In the genomic region with DNA sequence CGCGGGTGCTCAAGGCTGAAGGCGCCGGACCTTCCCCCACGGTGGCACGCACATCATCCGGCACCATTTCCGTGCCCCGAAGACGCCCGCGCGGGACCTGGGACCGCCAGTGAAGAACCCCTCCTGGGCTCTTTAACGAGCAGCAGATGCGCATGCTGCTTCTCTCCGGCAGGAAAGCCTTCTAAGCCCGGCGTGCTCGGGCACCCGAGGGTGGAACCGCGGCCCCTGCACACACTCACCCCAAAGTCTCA, we compare ENCODE assay signal across 1 cellular context.
TF ChIP-seq lines count a peak whose summit lies in the region.

No MANE protein-coding gene starts in this region.

TF ChIP-seq in HepG2, 621 proteins besides CTCF, POLR2A, EP300 and RAD21 (continued from another document and continues in another):
- TF ChIP-seq, protein P1, sequence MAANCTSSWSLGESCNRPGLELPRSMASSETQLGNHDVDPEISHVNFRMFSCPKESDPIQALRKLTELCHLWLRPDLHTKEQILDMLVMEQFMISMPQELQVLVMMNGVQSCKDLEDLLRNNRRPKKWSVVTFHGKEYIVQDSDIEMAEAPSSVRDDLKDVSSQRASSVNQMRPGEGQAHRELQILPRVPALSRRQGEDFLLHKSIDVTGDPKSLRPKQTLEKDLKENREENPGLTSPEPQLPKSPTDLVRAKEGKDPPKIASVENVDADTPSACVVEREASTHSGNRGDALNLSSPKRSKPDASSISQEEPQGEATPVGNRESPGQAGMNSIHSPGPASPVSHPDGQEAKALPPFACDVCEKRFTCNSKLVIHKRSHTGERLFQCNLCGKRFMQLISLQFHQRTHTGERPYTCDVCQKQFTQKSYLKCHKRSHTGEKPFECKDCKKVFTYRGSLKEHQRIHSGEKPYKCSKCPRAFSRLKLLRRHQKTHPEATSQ (CRISPR knock-in tag; IDR thresholded peaks at IDR 0.05; ENCODE audit: borderline replicate concordance), result no peak
- TF ChIP-seq, protein P2, sequence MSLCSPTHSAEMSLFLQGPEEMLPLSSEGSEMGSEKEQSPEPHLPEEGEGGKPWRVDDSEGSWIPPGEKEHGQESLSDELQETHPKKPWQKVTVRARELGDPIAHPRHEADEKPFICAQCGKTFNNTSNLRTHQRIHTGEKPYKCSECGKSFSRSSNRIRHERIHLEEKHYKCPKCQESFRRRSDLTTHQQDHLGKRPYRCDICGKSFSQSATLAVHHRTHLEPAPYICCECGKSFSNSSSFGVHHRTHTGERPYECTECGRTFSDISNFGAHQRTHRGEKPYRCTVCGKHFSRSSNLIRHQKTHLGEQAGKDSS (CRISPR knock-in tag; IDR thresholded peaks at IDR 0.05; ENCODE audit: borderline replicate concordance, low read depth), result no peak
- TF ChIP-seq, protein P3, sequence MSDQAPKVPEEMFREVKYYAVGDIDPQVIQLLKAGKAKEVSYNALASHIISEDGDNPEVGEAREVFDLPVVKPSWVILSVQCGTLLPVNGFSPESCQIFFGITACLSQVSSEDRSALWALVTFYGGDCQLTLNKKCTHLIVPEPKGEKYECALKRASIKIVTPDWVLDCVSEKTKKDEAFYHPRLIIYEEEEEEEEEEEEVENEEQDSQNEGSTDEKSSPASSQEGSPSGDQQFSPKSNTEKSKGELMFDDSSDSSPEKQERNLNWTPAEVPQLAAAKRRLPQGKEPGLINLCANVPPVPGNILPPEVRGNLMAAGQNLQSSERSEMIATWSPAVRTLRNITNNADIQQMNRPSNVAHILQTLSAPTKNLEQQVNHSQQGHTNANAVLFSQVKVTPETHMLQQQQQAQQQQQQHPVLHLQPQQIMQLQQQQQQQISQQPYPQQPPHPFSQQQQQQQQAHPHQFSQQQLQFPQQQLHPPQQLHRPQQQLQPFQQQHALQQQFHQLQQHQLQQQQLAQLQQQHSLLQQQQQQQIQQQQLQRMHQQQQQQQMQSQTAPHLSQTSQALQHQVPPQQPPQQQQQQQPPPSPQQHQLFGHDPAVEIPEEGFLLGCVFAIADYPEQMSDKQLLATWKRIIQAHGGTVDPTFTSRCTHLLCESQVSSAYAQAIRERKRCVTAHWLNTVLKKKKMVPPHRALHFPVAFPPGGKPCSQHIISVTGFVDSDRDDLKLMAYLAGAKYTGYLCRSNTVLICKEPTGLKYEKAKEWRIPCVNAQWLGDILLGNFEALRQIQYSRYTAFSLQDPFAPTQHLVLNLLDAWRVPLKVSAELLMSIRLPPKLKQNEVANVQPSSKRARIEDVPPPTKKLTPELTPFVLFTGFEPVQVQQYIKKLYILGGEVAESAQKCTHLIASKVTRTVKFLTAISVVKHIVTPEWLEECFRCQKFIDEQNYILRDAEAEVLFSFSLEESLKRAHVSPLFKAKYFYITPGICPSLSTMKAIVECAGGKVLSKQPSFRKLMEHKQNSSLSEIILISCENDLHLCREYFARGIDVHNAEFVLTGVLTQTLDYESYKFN (CRISPR knock-in tag; conservative IDR thresholded peaks at IDR 0.05), result no peak
- TF ChIP-seq NR2C2 (CRISPR knock-in tag; IDR thresholded peaks at IDR 0.05; ENCODE audit: borderline replicate concordance) (no peak), BHLHE40 (IDR thresholded peaks at IDR 0.05; ENCODE audit: low read length) (no peak), THAP11 (CRISPR knock-in tag; IDR thresholded peaks at IDR 0.05) (no peak; the same call in 1 of the 2 replicates), ZNF572 (CRISPR knock-in tag; IDR thresholded peaks at IDR 0.05) (no peak), HOXA9 (CRISPR knock-in tag; IDR thresholded peaks at IDR 0.05; ENCODE audit: borderline replicate concordance) (no peak), ZNF672 (CRISPR knock-in tag; IDR thresholded peaks at IDR 0.05) (no peak), KLF15 (CRISPR knock-in tag; IDR thresholded peaks at IDR 0.05; ENCODE audit: borderline replicate concordance) (no peak), IRX3 (CRISPR knock-in tag; IDR thresholded peaks at IDR 0.05; ENCODE audit: borderline replicate concordance, low read depth) (no peak), THYN1 (CRISPR knock-in tag; IDR thresholded peaks at IDR 0.05; ENCODE audit: borderline replicate concordance, low read depth) (no peak), CHD4 (IDR thresholded peaks at IDR 0.05; ENCODE audit: borderline replicate concordance, low read length) (no peak), ZNF816 (CRISPR knock-in tag; IDR thresholded peaks at IDR 0.05; ENCODE audit: borderline replicate concordance) (no peak), ZNF772 (CRISPR knock-in tag; IDR thresholded peaks at IDR 0.05) (no peak), GLI4 (CRISPR knock-in tag; IDR thresholded peaks at IDR 0.05; ENCODE audit: borderline replicate concordance) (no peak), ZNF883 (CRISPR knock-in tag; IDR thresholded peaks at IDR 0.05; ENCODE audit: not compliant biosample characterization) (no peak), ATF7-NPFF (CRISPR knock-in tag; IDR thresholded peaks at IDR 0.05; ENCODE audit: low read depth) (no peak), ZNF460 (CRISPR knock-in tag; IDR thresholded peaks at IDR 0.05; ENCODE audit: borderline replicate concordance) (no peak)
- TF ChIP-seq, protein P4, sequence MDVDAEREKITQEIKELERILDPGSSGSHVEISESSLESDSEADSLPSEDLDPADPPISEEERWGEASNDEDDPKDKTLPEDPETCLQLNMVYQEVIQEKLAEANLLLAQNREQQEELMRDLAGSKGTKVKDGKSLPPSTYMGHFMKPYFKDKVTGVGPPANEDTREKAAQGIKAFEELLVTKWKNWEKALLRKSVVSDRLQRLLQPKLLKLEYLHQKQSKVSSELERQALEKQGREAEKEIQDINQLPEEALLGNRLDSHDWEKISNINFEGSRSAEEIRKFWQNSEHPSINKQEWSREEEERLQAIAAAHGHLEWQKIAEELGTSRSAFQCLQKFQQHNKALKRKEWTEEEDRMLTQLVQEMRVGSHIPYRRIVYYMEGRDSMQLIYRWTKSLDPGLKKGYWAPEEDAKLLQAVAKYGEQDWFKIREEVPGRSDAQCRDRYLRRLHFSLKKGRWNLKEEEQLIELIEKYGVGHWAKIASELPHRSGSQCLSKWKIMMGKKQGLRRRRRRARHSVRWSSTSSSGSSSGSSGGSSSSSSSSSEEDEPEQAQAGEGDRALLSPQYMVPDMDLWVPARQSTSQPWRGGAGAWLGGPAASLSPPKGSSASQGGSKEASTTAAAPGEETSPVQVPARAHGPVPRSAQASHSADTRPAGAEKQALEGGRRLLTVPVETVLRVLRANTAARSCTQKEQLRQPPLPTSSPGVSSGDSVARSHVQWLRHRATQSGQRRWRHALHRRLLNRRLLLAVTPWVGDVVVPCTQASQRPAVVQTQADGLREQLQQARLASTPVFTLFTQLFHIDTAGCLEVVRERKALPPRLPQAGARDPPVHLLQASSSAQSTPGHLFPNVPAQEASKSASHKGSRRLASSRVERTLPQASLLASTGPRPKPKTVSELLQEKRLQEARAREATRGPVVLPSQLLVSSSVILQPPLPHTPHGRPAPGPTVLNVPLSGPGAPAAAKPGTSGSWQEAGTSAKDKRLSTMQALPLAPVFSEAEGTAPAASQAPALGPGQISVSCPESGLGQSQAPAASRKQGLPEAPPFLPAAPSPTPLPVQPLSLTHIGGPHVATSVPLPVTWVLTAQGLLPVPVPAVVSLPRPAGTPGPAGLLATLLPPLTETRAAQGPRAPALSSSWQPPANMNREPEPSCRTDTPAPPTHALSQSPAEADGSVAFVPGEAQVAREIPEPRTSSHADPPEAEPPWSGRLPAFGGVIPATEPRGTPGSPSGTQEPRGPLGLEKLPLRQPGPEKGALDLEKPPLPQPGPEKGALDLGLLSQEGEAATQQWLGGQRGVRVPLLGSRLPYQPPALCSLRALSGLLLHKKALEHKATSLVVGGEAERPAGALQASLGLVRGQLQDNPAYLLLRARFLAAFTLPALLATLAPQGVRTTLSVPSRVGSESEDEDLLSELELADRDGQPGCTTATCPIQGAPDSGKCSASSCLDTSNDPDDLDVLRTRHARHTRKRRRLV (CRISPR knock-in tag; IDR thresholded peaks at IDR 0.05), result no peak
- TF ChIP-seq, protein P5, sequence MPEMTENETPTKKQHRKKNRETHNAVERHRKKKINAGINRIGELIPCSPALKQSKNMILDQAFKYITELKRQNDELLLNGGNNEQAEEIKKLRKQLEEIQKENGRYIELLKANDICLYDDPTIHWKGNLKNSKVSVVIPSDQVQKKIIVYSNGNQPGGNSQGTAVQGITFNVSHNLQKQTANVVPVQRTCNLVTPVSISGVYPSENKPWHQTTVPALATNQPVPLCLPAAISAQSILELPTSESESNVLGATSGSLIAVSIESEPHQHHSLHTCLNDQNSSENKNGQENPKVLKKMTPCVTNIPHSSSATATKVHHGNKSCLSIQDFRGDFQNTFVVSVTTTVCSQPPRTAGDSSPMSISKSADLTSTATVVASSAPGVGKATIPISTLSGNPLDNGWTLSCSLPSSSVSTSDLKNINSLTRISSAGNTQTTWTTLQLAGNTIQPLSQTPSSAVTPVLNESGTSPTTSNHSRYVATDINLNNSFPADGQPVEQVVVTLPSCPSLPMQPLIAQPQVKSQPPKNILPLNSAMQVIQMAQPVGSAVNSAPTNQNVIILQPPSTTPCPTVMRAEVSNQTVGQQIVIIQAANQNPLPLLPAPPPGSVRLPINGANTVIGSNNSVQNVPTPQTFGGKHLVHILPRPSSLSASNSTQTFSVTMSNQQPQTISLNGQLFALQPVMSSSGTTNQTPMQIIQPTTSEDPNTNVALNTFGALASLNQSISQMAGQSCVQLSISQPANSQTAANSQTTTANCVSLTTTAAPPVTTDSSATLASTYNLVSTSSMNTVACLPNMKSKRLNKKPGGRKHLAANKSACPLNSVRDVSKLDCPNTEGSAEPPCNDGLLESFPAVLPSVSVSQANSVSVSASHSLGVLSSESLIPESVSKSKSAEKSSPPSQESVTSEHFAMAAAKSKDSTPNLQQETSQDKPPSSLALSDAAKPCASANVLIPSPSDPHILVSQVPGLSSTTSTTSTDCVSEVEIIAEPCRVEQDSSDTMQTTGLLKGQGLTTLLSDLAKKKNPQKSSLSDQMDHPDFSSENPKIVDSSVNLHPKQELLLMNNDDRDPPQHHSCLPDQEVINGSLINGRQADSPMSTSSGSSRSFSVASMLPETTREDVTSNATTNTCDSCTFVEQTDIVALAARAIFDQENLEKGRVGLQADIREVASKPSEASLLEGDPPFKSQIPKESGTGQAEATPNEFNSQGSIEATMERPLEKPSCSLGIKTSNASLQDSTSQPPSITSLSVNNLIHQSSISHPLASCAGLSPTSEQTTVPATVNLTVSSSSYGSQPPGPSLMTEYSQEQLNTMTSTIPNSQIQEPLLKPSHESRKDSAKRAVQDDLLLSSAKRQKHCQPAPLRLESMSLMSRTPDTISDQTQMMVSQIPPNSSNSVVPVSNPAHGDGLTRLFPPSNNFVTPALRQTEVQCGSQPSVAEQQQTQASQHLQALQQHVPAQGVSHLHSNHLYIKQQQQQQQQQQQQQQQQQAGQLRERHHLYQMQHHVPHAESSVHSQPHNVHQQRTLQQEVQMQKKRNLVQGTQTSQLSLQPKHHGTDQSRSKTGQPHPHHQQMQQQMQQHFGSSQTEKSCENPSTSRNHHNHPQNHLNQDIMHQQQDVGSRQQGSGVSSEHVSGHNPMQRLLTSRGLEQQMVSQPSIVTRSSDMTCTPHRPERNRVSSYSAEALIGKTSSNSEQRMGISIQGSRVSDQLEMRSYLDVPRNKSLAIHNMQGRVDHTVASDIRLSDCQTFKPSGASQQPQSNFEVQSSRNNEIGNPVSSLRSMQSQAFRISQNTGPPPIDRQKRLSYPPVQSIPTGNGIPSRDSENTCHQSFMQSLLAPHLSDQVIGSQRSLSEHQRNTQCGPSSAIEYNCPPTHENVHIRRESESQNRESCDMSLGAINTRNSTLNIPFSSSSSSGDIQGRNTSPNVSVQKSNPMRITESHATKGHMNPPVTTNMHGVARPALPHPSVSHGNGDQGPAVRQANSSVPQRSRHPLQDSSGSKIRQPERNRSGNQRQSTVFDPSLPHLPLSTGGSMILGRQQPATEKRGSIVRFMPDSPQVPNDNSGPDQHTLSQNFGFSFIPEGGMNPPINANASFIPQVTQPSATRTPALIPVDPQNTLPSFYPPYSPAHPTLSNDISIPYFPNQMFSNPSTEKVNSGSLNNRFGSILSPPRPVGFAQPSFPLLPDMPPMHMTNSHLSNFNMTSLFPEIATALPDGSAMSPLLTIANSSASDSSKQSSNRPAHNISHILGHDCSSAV (CRISPR knock-in tag; IDR thresholded peaks at IDR 0.05; ENCODE audit: borderline replicate concordance), result no peak
- TF ChIP-seq, protein P6, sequence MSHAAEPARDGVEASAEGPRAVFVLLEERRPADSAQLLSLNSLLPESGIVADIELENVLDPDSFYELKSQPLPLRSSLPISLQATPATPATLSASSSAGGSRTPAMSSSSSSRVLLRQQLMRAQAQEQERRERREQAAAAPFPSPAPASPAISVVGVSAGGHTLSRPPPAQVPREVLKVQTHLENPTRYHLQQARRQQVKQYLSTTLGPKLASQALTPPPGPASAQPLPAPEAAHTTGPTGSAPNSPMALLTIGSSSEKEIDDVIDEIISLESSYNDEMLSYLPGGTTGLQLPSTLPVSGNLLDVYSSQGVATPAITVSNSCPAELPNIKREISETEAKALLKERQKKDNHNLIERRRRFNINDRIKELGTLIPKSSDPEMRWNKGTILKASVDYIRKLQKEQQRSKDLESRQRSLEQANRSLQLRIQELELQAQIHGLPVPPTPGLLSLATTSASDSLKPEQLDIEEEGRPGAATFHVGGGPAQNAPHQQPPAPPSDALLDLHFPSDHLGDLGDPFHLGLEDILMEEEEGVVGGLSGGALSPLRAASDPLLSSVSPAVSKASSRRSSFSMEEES (CRISPR knock-in tag; IDR thresholded peaks at IDR 0.05), result no peak
- TF ChIP-seq, protein P7, sequence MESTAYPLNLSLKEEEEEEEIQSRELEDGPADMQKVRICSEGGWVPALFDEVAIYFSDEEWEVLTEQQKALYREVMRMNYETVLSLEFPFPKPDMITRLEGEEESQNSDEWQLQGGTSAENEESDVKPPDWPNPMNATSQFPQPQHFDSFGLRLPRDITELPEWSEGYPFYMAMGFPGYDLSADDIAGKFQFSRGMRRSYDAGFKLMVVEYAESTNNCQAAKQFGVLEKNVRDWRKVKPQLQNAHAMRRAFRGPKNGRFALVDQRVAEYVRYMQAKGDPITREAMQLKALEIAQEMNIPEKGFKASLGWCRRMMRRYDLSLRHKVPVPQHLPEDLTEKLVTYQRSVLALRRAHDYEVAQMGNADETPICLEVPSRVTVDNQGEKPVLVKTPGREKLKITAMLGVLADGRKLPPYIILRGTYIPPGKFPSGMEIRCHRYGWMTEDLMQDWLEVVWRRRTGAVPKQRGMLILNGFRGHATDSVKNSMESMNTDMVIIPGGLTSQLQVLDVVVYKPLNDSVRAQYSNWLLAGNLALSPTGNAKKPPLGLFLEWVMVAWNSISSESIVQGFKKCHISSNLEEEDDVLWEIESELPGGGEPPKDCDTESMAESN (CRISPR knock-in tag; conservative IDR thresholded peaks at IDR 0.05), result no peak
- TF ChIP-seq, protein P8, sequence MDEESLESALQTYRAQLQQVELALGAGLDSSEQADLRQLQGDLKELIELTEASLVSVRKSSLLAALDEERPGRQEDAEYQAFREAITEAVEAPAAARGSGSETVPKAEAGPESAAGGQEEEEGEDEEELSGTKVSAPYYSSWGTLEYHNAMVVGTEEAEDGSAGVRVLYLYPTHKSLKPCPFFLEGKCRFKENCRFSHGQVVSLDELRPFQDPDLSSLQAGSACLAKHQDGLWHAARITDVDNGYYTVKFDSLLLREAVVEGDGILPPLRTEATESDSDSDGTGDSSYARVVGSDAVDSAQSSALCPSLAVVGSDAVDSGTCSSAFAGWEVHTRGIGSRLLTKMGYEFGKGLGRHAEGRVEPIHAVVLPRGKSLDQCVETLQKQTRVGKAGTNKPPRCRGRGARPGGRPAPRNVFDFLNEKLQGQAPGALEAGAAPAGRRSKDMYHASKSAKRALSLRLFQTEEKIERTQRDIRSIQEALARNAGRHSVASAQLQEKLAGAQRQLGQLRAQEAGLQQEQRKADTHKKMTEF (CRISPR knock-in tag; IDR thresholded peaks at IDR 0.05), result no peak; the same call in 1 of the 2 replicates
- TF ChIP-seq, protein P9, sequence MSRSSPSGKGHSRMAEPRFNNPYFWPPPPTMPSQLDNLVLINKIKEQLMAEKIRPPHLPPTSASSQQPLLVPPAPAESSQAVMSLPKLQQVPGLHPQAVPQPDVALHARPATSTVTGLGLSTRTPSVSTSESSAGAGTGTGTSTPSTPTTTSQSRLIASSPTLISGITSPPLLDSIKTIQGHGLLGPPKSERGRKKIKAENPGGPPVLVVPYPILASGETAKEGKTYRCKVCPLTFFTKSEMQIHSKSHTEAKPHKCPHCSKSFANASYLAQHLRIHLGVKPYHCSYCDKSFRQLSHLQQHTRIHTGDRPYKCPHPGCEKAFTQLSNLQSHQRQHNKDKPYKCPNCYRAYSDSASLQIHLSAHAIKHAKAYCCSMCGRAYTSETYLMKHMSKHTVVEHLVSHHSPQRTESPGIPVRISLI (CRISPR knock-in tag; IDR thresholded peaks at IDR 0.05; ENCODE audit: borderline replicate concordance), result no peak
